ENCODE assay signal across 13 cellular contexts in genomic region chr6:32369678-32370077, GRCh38. TPM values are rescaled to one million over a fixed set of nuclear protein-coding genes. Genes with fewer than 3 reads are reported as not detected.
DNase-seq lines count a peak whose midpoint lies in the region; ATAC-seq, FAIRE-seq and TF ChIP-seq lines count a peak whose summit lies in the region.
"Had no signal": no experiment of that assay in that cellular context is flagged by ENCODE, and none has a peak within 500 bp of the region (broad histone marks: within the 10 kb centered on the region; RNA-seq: fewer than 3 reads in every experiment).

No MANE protein-coding gene starts in this region.

- CTCF ChIA-PET in PC-3 (lab: Charles Lee) = interaction anchor here (0.6 kb wide), 1 partner anchor 69 kb away, joined by 3 read pairs; no protein-coding TSS in a partner anchor

- H3K4me1 Mint-ChIP-seq in activated naive CD8-positive, alpha-beta T cell treated with anti-CD3 and anti-CD28 coated beads, Interleukin-2, amount 50 U/mL, for 24 hours = no peaks in the 10 kb centered on the region
- H3K4me1 Mint-ChIP-seq in activated naive CD8-positive, alpha-beta T cell treated with anti-CD3 and anti-CD28 coated beads for 36 hours = no peaks in the 10 kb centered on the region
- H3K4me1 Mint-ChIP-seq: CD4-positive, alpha-beta memory T cell; naive B cell had no signal

- no peaks in the 10 kb centered on the region for H3K9me3 Mint-ChIP-seq in activated naive CD8-positive, alpha-beta T cell treated with anti-CD3 and anti-CD28 coated beads, Interleukin-2, amount 50 U/mL, for 24 hours
- H3K9me3 Mint-ChIP-seq in activated naive CD8-positive, alpha-beta T cell treated with anti-CD3 and anti-CD28 coated beads for 36 hours = no peaks in the 10 kb centered on the region

- BruUV-seq in PC-3 (replicated peaks; lab: Mats Ljungman, UMichigan) = no TSS peak

- TF ChIP-seq CTCF in PC-3 (conservative IDR thresholded peaks at IDR 0.05; ENCODE audit: low read depth, low read length) (no peak), fibroblast of mammary gland (conservative IDR thresholded peaks at IDR 0.05; ENCODE audit: control insufficient read depth, insufficient read depth, low read depth, low read length) (no peak)

- peak overlapping the region; percentile 93 for H3K27ac ChIP-seq in PC-3 (ENCODE audit: low read length)
- H3K27ac ChIP-seq: colonic mucosa had no signal

- H3K36me3 Mint-ChIP-seq in activated naive CD8-positive, alpha-beta T cell treated with anti-CD3 and anti-CD28 coated beads, Interleukin-2, amount 50 U/mL, for 24 hours (ENCODE audit: low read depth) = no peaks in the 10 kb centered on the region
- H3K36me3 Mint-ChIP-seq in activated naive CD8-positive, alpha-beta T cell treated with anti-CD3 and anti-CD28 coated beads for 36 hours = no peaks in the 10 kb centered on the region
- H3K36me3 Mint-ChIP-seq: CD4-positive, alpha-beta memory T cell; naive B cell had no signal

- POLR2A ChIA-PET in PC-3 (lab: Charles Lee; ENCODE audit: unreplicated experiment) = interaction anchor here (0.7 kb wide), 1 partner anchor 463 kb away, joined by 6 read pairs; no protein-coding TSS in a partner anchor

- H3K4me3 ChIP-seq in PC-3 (ENCODE audit: low read length) = no peak overlapping the region
- H3K4me3 ChIP-seq in fibroblast of mammary gland (ENCODE audit: control insufficient read depth, low read depth, low read length) = no peak overlapping the region
- H3K4me3 ChIP-seq: colonic mucosa had no signal

- H3K4me3 Mint-ChIP-seq in activated naive CD8-positive, alpha-beta T cell treated with anti-CD3 and anti-CD28 coated beads, Interleukin-2, amount 50 U/mL, for 24 hours = no peak overlapping the region
- H3K4me3 Mint-ChIP-seq in activated naive CD8-positive, alpha-beta T cell treated with anti-CD3 and anti-CD28 coated beads for 36 hours = no peak overlapping the region
- H3K4me3 Mint-ChIP-seq: naive B cell had no signal

- intact Hi-C loops in PC-3 (cut with micrococcal nuclease) = loop anchor here (2.0 to 5.0 kb wide), 2 partner anchors 43 to 71 kb away; no protein-coding TSS in a partner anchor

- no peaks in the 10 kb centered on the region for H3K9me2 ChIP-seq in PC-3 (replicated peaks; ENCODE audit: low read length)

- H3K27me3 Mint-ChIP-seq in activated naive CD8-positive, alpha-beta T cell treated with anti-CD3 and anti-CD28 coated beads, Interleukin-2, amount 50 U/mL, for 24 hours = peaks cover 31% of the 10 kb centered on the region
- peaks cover 32% of the 10 kb centered on the region for H3K27me3 Mint-ChIP-seq in activated naive CD8-positive, alpha-beta T cell treated with anti-CD3 and anti-CD28 coated beads for 36 hours

- H3K36me3 ChIP-seq in PC-3 (ENCODE audit: low read depth, low read length) = no peaks in the 10 kb centered on the region
- H3K36me3 ChIP-seq: colonic mucosa had no signal

- no peaks in the 10 kb centered on the region for H4K20me1 ChIP-seq in PC-3 (ENCODE audit: low read length)

- FAIRE-seq in urothelium cell line (lab: Jason Lieb, UNC) = peak; percentile 50

- no peak overlapping the region for H3K27ac Mint-ChIP-seq in activated naive CD8-positive, alpha-beta T cell treated with anti-CD3 and anti-CD28 coated beads, Interleukin-2, amount 50 U/mL, for 24 hours
- H3K27ac Mint-ChIP-seq in activated naive CD8-positive, alpha-beta T cell treated with anti-CD3 and anti-CD28 coated beads for 36 hours = no peak overlapping the region
- H3K27ac Mint-ChIP-seq: CD4-positive, alpha-beta memory T cell; naive B cell had no signal

- H3K9ac ChIP-seq in PC-3 (ENCODE audit: low read length) = peak overlapping the region; percentile 70

- H3K79me2 ChIP-seq in PC-3 (ENCODE audit: low read length) = no peaks in the 10 kb centered on the region

- H3K27me3 ChIP-seq in PC-3 (ENCODE audit: low read length) = no peaks in the 10 kb centered on the region
- H3K27me3 ChIP-seq: colonic mucosa had no signal

- no peak for DNase-seq in activated naive CD8-positive, alpha-beta T cell treated with anti-CD3 and anti-CD28 coated beads, Interleukin-2, amount 50 U/mL, for 24 hours
- no peak for DNase-seq in activated naive CD8-positive, alpha-beta T cell treated with anti-CD3 and anti-CD28 coated beads for 36 hours
- peak; percentile 97 for DNase-seq in PC-3
- peak; percentile 99 for DNase-seq in fibroblast of mammary gland (ENCODE audit: low read depth)
- peak; percentile 56 for DNase-seq in urothelium cell line (ENCODE audit: low spot score)
- no peak for DNase-seq in retina
- DNase-seq: CD4-positive, alpha-beta memory T cell; colonic mucosa; naive B cell; NCI-H1694 had no signal

- peak overlapping the region; percentile 67 for H3K4me2 ChIP-seq in PC-3 (ENCODE audit: low read length)

- no peaks in the 10 kb centered on the region for H3K9me3 ChIP-seq in PC-3 (ENCODE audit: low read length)
- H3K9me3 ChIP-seq: colonic mucosa had no signal

- peaks cover 36% of the 10 kb centered on the region for H3K4me1 ChIP-seq in PC-3 (ENCODE audit: insufficient read depth, low read length)
- H3K4me1 ChIP-seq: colonic mucosa had no signal

- H2AFZ ChIP-seq in PC-3 (ENCODE audit: low read length) = no peak overlapping the region

- ATAC-seq in activated naive CD8-positive, alpha-beta T cell treated with anti-CD3 and anti-CD28 coated beads, Interleukin-2, amount 50 U/mL, for 24 hours = peak; percentile 24
- ATAC-seq in PC-3 = peak; percentile 84
- no peak for ATAC-seq in HG03378 (IDR thresholded peaks at IDR 0.05; ENCODE audit: unreplicated experiment)
- ATAC-seq in GM19351 (IDR thresholded peaks at IDR 0.05; ENCODE audit: unreplicated experiment) = no peak

- H3F3A ChIP-seq in PC-3 (ENCODE audit: low read length, unreplicated experiment) = no peaks in the 10 kb centered on the region

RNA-seq across cellular contexts. Expression of gene TSBP1, which starts 2.0 kb away (rescaled TPM):
- total RNA-seq in activated naive CD8-positive, alpha-beta T cell treated with anti-CD3 and anti-CD28 coated beads for 36 hours = not detected
- total RNA-seq in PC-3 (2014; rRNA removed) = not detected in 2 replicates
- total RNA-seq: CD4-positive, alpha-beta memory T cell; colonic mucosa; skeletal muscle tissue had no signal

RNA-seq across cellular contexts. Expression of gene BTNL2, which starts 37.3 kb away (rescaled TPM):
- not detected for total RNA-seq in activated naive CD8-positive, alpha-beta T cell treated with anti-CD3 and anti-CD28 coated beads for 36 hours
- not detected in 2 replicates for total RNA-seq in PC-3 (2014; rRNA removed)
- total RNA-seq: CD4-positive, alpha-beta memory T cell; colonic mucosa; skeletal muscle tissue had no signal

Comparison
In these comparisons a context has a peak if more than half of its experiments do, and no peak if none do; other contexts are left out.
1. ATAC-seq: peak in activated naive CD8-positive, alpha-beta T cell treated with anti-CD3 and anti-CD28 coated beads, Interleukin-2, amount 50 U/mL, for 24 hours (single experiment) and PC-3 (single experiment); none in HG03378 (single experiment) and GM19351 (single experiment).
2. DNase-seq: peak in PC-3 (single experiment), fibroblast of mammary gland (single experiment) and urothelium cell line (single experiment); none in activated naive CD8-positive, alpha-beta T cell treated with anti-CD3 and anti-CD28 coated beads, Interleukin-2, amount 50 U/mL, for 24 hours (single experiment), activated naive CD8-positive, alpha-beta T cell treated with anti-CD3 and anti-CD28 coated beads for 36 hours (single experiment) and retina (single experiment).